ENCODE assay signal across 17 cellular contexts in the genomic region with DNA sequence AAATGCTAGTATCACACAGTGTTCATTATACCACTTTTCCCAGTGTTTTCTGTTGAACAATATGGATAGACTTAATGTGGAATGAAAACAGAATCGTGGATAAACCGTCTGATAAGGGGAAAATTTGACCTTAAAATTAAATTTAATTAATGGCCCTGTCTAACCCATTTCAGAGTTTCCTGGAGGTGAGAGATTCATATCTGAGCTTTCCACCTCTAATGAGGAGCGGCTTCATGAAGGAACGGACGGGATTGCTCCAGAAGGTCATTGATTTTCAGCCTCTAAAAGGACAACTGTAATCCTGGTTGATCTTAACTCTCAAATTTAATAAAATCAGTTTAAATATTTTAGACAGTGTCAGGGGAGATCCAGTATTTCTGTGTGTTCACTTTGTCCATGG.
DNase-seq lines count a peak whose midpoint lies in the region; ATAC-seq and TF ChIP-seq lines count a peak whose summit lies in the region.
"Had no signal": no experiment of that assay in that cellular context is flagged by ENCODE, and none has a peak within 500 bp of the region (broad histone marks: within the 10 kb centered on the region; RNA-seq: fewer than 3 reads in every experiment).

No MANE protein-coding gene starts in this region.

- H3K9ac ChIP-seq in SK-N-SH, result no peak overlapping the region
- no peak overlapping the region for H3K9ac ChIP-seq in neural progenitor cell
- H3K9ac ChIP-seq: BLaER1 treated with 17β-estradiol and CSF1 and Interleukin-3, amounts not matched to agents 10 nM and 100 nM had no signal

- no peaks in the 10 kb centered on the region for H3K36me3 Mint-ChIP-seq in neural progenitor cell
- H3K36me3 Mint-ChIP-seq: CD8-positive, alpha-beta T cell had no signal

- H3K27me3 ChIP-seq in SK-N-SH (ENCODE audit: insufficient read depth), result no peaks in the 10 kb centered on the region
- H3K27me3 ChIP-seq in neural progenitor cell, result peaks cover 7% of the 10 kb centered on the region
- H3K27me3 ChIP-seq in foreskin keratinocyte, result no peaks in the 10 kb centered on the region
- H3K27me3 ChIP-seq: BLaER1 treated with 17β-estradiol and CSF1 and Interleukin-3, amounts not matched to agents 10 nM and 100 nM had no signal

- no peaks in the 10 kb centered on the region for H3K9me2 ChIP-seq in SK-N-SH

- no peaks in the 10 kb centered on the region for H3K9me3 Mint-ChIP-seq in neural progenitor cell
- H3K9me3 Mint-ChIP-seq: CD4-positive, alpha-beta T cell; CD8-positive, alpha-beta T cell had no signal

- no peak; a peak in 1 of 4 replicates for TF ChIP-seq EP300 in SK-N-SH (IDR thresholded peaks at IDR 0.05; ENCODE audit: borderline replicate concordance in 1 of 2, low read depth in 1 of 2, low read length in 1 of 2)

- H3K4me1 Mint-ChIP-seq in neural progenitor cell, result peaks cover 21% of the 10 kb centered on the region
- H3K4me1 Mint-ChIP-seq: B cell had no signal

- TF ChIP-seq CTCF in SK-N-SH (IDR thresholded peaks at IDR 0.05), result no peak
- no peak for TF ChIP-seq CTCF in neural progenitor cell (IDR thresholded peaks at IDR 0.05)
- no peak for TF ChIP-seq CTCF in foreskin keratinocyte (conservative IDR thresholded peaks at IDR 0.05)

- no peaks in the 10 kb centered on the region for H3F3A ChIP-seq in SK-N-SH (replicated peaks; ENCODE audit: insufficient read depth)
- H3F3A ChIP-seq in neural progenitor cell (ENCODE audit: low read depth), result peaks cover 6% of the 10 kb centered on the region

- peak overlapping the region; percentile 22 for H3K27ac Mint-ChIP-seq in neural progenitor cell
- H3K27ac Mint-ChIP-seq: B cell; CD4-positive, alpha-beta T cell; CD8-positive, alpha-beta T cell had no signal

- H3K79me2 ChIP-seq in SK-N-SH (ENCODE audit: insufficient read depth), result no peaks in the 10 kb centered on the region
- H3K79me2 ChIP-seq in neural progenitor cell (ENCODE audit: low read depth), result no peaks in the 10 kb centered on the region

- H3K9me3 ChIP-seq in SK-N-SH (peaks cover 15% of the 10 kb centered on the region; the same call in 1 of the 2 replicates), neural progenitor cell (ENCODE audit: low read depth) (no peaks in the 10 kb centered on the region)
- H3K9me3 ChIP-seq: A549, Caco-2 had no signal

- POLR2A ChIA-PET in SK-N-SH (lab: Yijun Ruan, JAX), result no interaction called here

- WGBS in SK-N-SH (ENCODE audit: low lambda C conversion rate), result 5% methylated on average over 5 of the region's 5 CpGs

- H3K4me3 Mint-ChIP-seq in neural progenitor cell, result no peak overlapping the region
- H3K4me3 Mint-ChIP-seq: B cell; CD4-positive, alpha-beta T cell; CD8-positive, alpha-beta T cell had no signal

- CTCF ChIA-PET in SK-N-SH (lab: Yijun Ruan, JAX), result interaction anchor here (0.8 kb wide), 1 partner anchor 827 kb away, joined by 3 read pairs; no protein-coding TSS in a partner anchor

- H3K27ac ChIP-seq in SK-N-SH (ENCODE audit: low read depth in 2 of 2, low read length in 1 of 2) (no peak overlapping the region; a peak in 1 of 4 replicates), neural progenitor cell (no peak overlapping the region), foreskin keratinocyte (no peak overlapping the region)
- H3K27ac ChIP-seq: 22Rv1; A549; BLaER1 treated with 17β-estradiol and CSF1 and Interleukin-3, amounts not matched to agents 10 nM and 100 nM; C4-2B had no signal

- no peaks in the 10 kb centered on the region for H3K36me3 ChIP-seq in SK-N-SH (replicated peaks in 1 of 2; ENCODE audit: control insufficient read depth in 1 of 2, insufficient read depth in 2 of 2, low read length in 1 of 2)
- no peaks in the 10 kb centered on the region for H3K36me3 ChIP-seq in neural progenitor cell
- H3K36me3 ChIP-seq: BLaER1 treated with 17β-estradiol and CSF1 and Interleukin-3, amounts not matched to agents 10 nM and 100 nM had no signal

- H2AFZ ChIP-seq in SK-N-SH (ENCODE audit: low read depth) (no peak overlapping the region), neural progenitor cell (replicated peaks) (no peak overlapping the region)

- H3K4me1 ChIP-seq in SK-N-SH (ENCODE audit: control insufficient read depth in 1 of 2, insufficient read depth in 2 of 2, low read depth in 1 of 2, low read length in 1 of 2) (peaks cover 0 to 2% of the 10 kb centered on the region in 2 experiments; a peak in 1 of 4 replicates), neural progenitor cell (peaks cover 11% of the 10 kb centered on the region), foreskin keratinocyte (no peaks in the 10 kb centered on the region)
- H3K4me1 ChIP-seq: A549, Caco-2 had no signal

- H3K4me3 ChIP-seq in SK-N-SH (ENCODE audit: low read depth in 2 of 2, low read length in 1 of 2) (no peak overlapping the region), neural progenitor cell (no peak overlapping the region)
- H3K4me3 ChIP-seq: A549; BLaER1 treated with 17β-estradiol and CSF1 and Interleukin-3, amounts not matched to agents 10 nM and 100 nM had no signal

- no peaks in the 10 kb centered on the region for H4K20me1 ChIP-seq in SK-N-SH (ENCODE audit: insufficient read depth)
- no peaks in the 10 kb centered on the region for H4K20me1 ChIP-seq in neural progenitor cell (ENCODE audit: low read depth)
- H4K20me1 ChIP-seq: BLaER1 treated with 17β-estradiol and CSF1 and Interleukin-3, amounts not matched to agents 10 nM and 100 nM had no signal

- DNase-seq in SK-N-SH (peak; percentile 2), SK-N-DZ (ENCODE audit: low spot score) (peak; percentile 80), neural progenitor cell (ENCODE audit: low spot score) (no peak), foreskin keratinocyte (no peak)
- DNase-seq: AML-193; Caco-2; Calu3; CD4-positive, alpha-beta T cell; CD8-positive, alpha-beta T cell; DMS79 treated with DMSO at 0.1 percent for 48 hours; GF-D8 had no signal

- no peak overlapping the region for H3K4me2 ChIP-seq in SK-N-SH
- H3K4me2 ChIP-seq in neural progenitor cell, result no peak overlapping the region
- H3K4me2 ChIP-seq: A549; BLaER1 treated with 17β-estradiol and CSF1 and Interleukin-3, amounts not matched to agents 10 nM and 100 nM had no signal

- ATAC-seq in SK-N-SH treated with all-trans-retinoic acid at 6 μM for 48 hours (no peak), foreskin keratinocyte (no peak)
- ATAC-seq: A549; CD8-positive, alpha-beta T cell had no signal

- H3K27me3 Mint-ChIP-seq in neural progenitor cell (ENCODE audit: insufficient read depth, low read depth), result no peaks in the 10 kb centered on the region
- H3K27me3 Mint-ChIP-seq: B cell had no signal

- TF ChIP-seq RAD21 in SK-N-SH (IDR thresholded peaks at IDR 0.05; ENCODE audit: low read length), result no peak

TF ChIP-seq in SK-N-SH, 30 proteins besides CTCF, POLR2A, EP300 and RAD21:
- no peak for TF ChIP-seq EZH2phosphoT487 (IDR thresholded peaks at IDR 0.05; ENCODE audit: borderline replicate concordance, low read depth)
- TF ChIP-seq GATA2 (CRISPR knock-in tag; IDR thresholded peaks at IDR 0.05), result peak; percentile 66

TF ChIP-seq in SK-N-SH treated with all-trans-retinoic acid at 6 μM for 48 hours, 23 proteins besides CTCF, POLR2A, EP300 and RAD21:
- no peak for TF ChIP-seq OSR1 (CRISPR knock-in tag; IDR thresholded peaks at IDR 0.05)
- no peak for TF ChIP-seq CREB5 (CRISPR knock-in tag; IDR thresholded peaks at IDR 0.05; ENCODE audit: low read depth)
- TF ChIP-seq GLIS3 (CRISPR knock-in tag; IDR thresholded peaks at IDR 0.05), result no peak
- TF ChIP-seq, protein P1, sequence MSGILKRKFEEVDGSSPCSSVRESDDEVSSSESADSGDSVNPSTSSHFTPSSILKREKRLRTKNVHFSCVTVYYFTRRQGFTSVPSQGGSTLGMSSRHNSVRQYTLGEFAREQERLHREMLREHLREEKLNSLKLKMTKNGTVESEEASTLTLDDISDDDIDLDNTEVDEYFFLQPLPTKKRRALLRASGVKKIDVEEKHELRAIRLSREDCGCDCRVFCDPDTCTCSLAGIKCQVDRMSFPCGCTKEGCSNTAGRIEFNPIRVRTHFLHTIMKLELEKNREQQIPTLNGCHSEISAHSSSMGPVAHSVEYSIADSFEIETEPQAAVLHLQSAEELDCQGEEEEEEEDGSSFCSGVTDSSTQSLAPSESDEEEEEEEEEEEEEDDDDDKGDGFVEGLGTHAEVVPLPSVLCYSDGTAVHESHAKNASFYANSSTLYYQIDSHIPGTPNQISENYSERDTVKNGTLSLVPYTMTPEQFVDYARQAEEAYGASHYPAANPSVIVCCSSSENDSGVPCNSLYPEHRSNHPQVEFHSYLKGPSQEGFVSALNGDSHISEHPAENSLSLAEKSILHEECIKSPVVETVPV (CRISPR knock-in tag; IDR thresholded peaks at IDR 0.05), result no peak
- no peak for TF ChIP-seq SNAI2 (CRISPR knock-in tag; IDR thresholded peaks at IDR 0.05)
- TF ChIP-seq, protein P2, sequence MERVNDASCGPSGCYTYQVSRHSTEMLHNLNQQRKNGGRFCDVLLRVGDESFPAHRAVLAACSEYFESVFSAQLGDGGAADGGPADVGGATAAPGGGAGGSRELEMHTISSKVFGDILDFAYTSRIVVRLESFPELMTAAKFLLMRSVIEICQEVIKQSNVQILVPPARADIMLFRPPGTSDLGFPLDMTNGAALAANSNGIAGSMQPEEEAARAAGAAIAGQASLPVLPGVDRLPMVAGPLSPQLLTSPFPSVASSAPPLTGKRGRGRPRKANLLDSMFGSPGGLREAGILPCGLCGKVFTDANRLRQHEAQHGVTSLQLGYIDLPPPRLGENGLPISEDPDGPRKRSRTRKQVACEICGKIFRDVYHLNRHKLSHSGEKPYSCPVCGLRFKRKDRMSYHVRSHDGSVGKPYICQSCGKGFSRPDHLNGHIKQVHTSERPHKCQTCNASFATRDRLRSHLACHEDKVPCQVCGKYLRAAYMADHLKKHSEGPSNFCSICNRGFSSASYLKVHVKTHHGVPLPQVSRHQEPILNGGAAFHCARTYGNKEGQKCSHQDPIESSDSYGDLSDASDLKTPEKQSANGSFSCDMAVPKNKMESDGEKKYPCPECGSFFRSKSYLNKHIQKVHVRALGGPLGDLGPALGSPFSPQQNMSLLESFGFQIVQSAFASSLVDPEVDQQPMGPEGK (CRISPR knock-in tag; IDR thresholded peaks at IDR 0.05; ENCODE audit: borderline replicate concordance), result no peak
- no peak for TF ChIP-seq ZNF70 (CRISPR knock-in tag; IDR thresholded peaks at IDR 0.05)
- no peak for TF ChIP-seq RARB (CRISPR knock-in tag; IDR thresholded peaks at IDR 0.05)
- no peak for TF ChIP-seq ISL1 (CRISPR knock-in tag; IDR thresholded peaks at IDR 0.05)

Comparison
In these comparisons a context has a peak if more than half of its experiments do, and no peak if none do; other contexts are left out.
1. DNase-seq: peak in SK-N-SH (single experiment) and SK-N-DZ (single experiment); none in neural progenitor cell (single experiment) and foreskin keratinocyte (0 of 2).